In genomic region chr1:169483500-169483966, GRCh38 we compare ENCODE assay signal across 9 cellular contexts. TPM values are rescaled to one million over a fixed set of nuclear protein-coding genes. Genes with fewer than 3 reads are reported as not detected.
DNase-seq lines count a peak whose midpoint lies in the region; TF ChIP-seq lines count a peak whose summit lies in the region.
"Had no signal": no experiment of that assay in that cellular context is flagged by ENCODE, and none has a peak within 500 bp of the region (broad histone marks: within the 10 kb centered on the region; RNA-seq: fewer than 3 reads in every experiment).

No MANE protein-coding gene starts in this region.

- H3K27me3 ChIP-seq in muscle layer of duodenum (ENCODE audit: low read depth, low read length) (no peaks in the 10 kb centered on the region), colonic mucosa (no peaks in the 10 kb centered on the region)

- intact Hi-C loops in colonic mucosa (cut with DNase I): no loop called here

- peak overlapping the region; percentile 46 for H3K27ac ChIP-seq in muscle layer of duodenum (ENCODE audit: low read length)
- H3K27ac ChIP-seq in colonic mucosa: no peak overlapping the region

- H3K4me1 Mint-ChIP-seq in chondrocyte (ENCODE audit: low read depth): peaks cover 37% of the 10 kb centered on the region

- no peaks in the 10 kb centered on the region for H3K27me3 Mint-ChIP-seq in chondrocyte (ENCODE audit: low read depth)
- H3K27me3 Mint-ChIP-seq: dendritic cell treated with granulocyte-macrophage colony-stimulating factor and Interleukin-4, amounts not matched to agents 40 ng/mL and 50 ng/mL, for 4 days had no signal

- H3K36me3 ChIP-seq in muscle layer of duodenum (ENCODE audit: control insufficient read depth in 1 of 2, insufficient read depth in 2 of 2, low read length in 2 of 2): peaks cover 0 to 12% of the 10 kb centered on the region in 2 donors
- H3K36me3 ChIP-seq in colonic mucosa: no peaks in the 10 kb centered on the region

- no peaks in the 10 kb centered on the region for H3K9me3 Mint-ChIP-seq in chondrocyte (ENCODE audit: low read depth)
- H3K9me3 Mint-ChIP-seq: dendritic cell treated with granulocyte-macrophage colony-stimulating factor and Interleukin-4, amounts not matched to agents 40 ng/mL and 50 ng/mL, for 4 days had no signal

- peak overlapping the region; percentile 83 to 86 for H3K4me3 ChIP-seq in muscle layer of duodenum (ENCODE audit: low read depth in 1 of 2, low read length in 2 of 2)
- H3K4me3 ChIP-seq in colonic mucosa: no peak overlapping the region

- H3K4me3 Mint-ChIP-seq in chondrocyte (ENCODE audit: unreplicated experiment): peak overlapping the region; percentile 21

- TF ChIP-seq CTCF in chondrocyte (IDR thresholded peaks at IDR 0.05) (no peak), colonic mucosa (IDR thresholded peaks at IDR 0.05) (no peak)

- no peaks in the 10 kb centered on the region for H3K36me3 Mint-ChIP-seq in chondrocyte (ENCODE audit: low read depth)

- H3K4me1 ChIP-seq in muscle layer of duodenum (ENCODE audit: control insufficient read depth in 1 of 2, insufficient read depth in 2 of 2, low read length in 2 of 2) (peaks cover 6 to 11% of the 10 kb centered on the region in 2 donors), colonic mucosa (no peaks in the 10 kb centered on the region)

- no peaks in the 10 kb centered on the region for H3K9me3 ChIP-seq in muscle layer of duodenum (ENCODE audit: control insufficient read depth in 1 of 2, low read length in 2 of 2)
- no peaks in the 10 kb centered on the region for H3K9me3 ChIP-seq in colonic mucosa

- DNase-seq in COR-L47 (lab: John Stamatoyannopoulos, UW) (peak; percentile 7), NCI-H2107 (lab: John Stamatoyannopoulos, UW) (peak; percentile 55), chondrocyte (ENCODE audit: low spot score) (no peak), colonic mucosa (no peak), dermis blood vessel endothelial cell (no peak)
- DNase-seq in activated CD4-positive, alpha-beta T cell treated with anti-CD3 and anti-CD28 coated beads, Interleukin-2, amount 50 U/mL, for 4 hours: no peak
- no peak for DNase-seq in stimulated activated CD4-positive, alpha-beta T cell treated with anti-CD3 and anti-CD28 coated beads, Interleukin-2, amount 100 ng/mL, for 48 hours

- no peak overlapping the region for H3K9ac ChIP-seq in colonic mucosa (ENCODE audit: low read depth in 2 of 2, low read length in 2 of 2)

- peak overlapping the region; percentile 24 for H3K27ac Mint-ChIP-seq in chondrocyte (ENCODE audit: unreplicated experiment)

RNA-seq across cellular contexts. Expression of gene SLC19A2, which starts 2.2 kb away (rescaled TPM):
- total RNA-seq in chondrocyte: 3.8 to 5.8 TPM (median 4.9 TPM) in 3 replicates
- 1 to 10 TPM; 4.9 to 8.0 TPM for total RNA-seq in colonic mucosa
- 3.7 and 3.9 TPM in 2 replicates for total RNA-seq in dermis blood vessel endothelial cell

RNA-seq across cellular contexts. Expression of gene CCDC181, which starts 56.3 kb away (rescaled TPM):
- total RNA-seq in chondrocyte: 0.80 to 1.2 TPM (median 0.90 TPM) in 3 replicates
- not detected for total RNA-seq in colonic mucosa
- total RNA-seq in dermis blood vessel endothelial cell: not detected in 2 replicates

Comparison
In these comparisons a context has a peak if more than half of its experiments do, and no peak if none do; other contexts are left out.
1. DNase-seq: peak in COR-L47 (single experiment) and NCI-H2107 (single experiment); none in chondrocyte (single experiment), colonic mucosa (single experiment), activated CD4-positive, alpha-beta T cell treated with anti-CD3 and anti-CD28 coated beads, Interleukin-2, amount 50 U/mL, for 4 hours (0 of 2), stimulated activated CD4-positive, alpha-beta T cell treated with anti-CD3 and anti-CD28 coated beads, Interleukin-2, amount 100 ng/mL, for 48 hours (0 of 2) and dermis blood vessel endothelial cell (single experiment).